ENCODE assay signal across 1 cellular context in the genomic region with DNA sequence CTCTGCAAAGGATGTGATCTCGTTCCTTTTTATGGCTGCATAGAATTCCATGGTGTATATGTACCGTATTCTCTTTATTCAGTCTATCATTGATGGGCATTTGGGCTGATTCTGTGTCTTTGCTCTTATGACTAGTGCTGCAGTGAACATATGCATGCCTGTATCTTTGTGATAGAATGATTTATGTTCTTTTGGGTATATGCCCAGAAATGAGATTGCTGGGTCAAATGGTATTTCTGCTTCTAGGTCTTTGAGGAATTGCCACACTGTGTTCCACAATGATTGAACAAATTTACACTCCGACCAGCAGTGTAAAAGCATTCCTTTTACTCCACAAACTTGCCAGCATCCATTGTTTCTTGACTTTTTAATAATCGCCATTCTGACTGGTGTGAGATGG.
TF ChIP-seq lines count a peak whose summit lies in the region.

No MANE protein-coding gene starts in this region.

TF ChIP-seq in SK-N-SH, 30 proteins besides CTCF, POLR2A, EP300 and RAD21 (continued from another document):
- TF ChIP-seq PBX3 (IDR thresholded peaks at IDR 0.05) (0 out of 2 replicates have a peak, but pooled peaks have one; percentile 20), FOXM1 (IDR thresholded peaks at IDR 0.05; ENCODE audit: low read depth) (no peak)
